In the genomic region with DNA sequence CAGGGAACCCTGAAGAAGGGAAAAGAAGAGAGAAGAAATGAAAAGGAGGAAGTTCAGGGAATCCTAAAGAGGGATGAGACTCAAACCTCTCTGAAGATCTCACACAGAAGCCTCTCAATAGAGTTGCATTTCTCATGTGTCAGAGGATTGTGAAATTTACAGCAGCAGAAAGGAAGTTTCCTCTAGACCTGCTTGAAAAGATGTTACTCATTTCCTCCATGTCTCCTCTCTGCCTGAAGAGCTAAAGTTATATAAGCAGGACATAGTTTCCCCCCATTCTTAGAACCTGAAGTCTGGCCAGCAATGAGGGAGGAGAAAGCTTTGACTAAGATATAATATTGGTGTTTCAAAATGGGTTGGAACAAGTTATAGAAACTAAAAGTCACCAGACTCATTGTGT, we compare ENCODE assay signal across 18 cellular contexts.
DNase-seq lines count a peak whose midpoint lies in the region; TF ChIP-seq lines count a peak whose summit lies in the region.
"Had no signal": no experiment of that assay in that cellular context is flagged by ENCODE, and none has a peak within 500 bp of the region (broad histone marks: within the 10 kb centered on the region; RNA-seq: fewer than 3 reads in every experiment).

No MANE protein-coding gene starts in this region.

- H3K9me2 ChIP-seq in GM23248 (ENCODE audit: insufficient read depth): no peaks in the 10 kb centered on the region

- H3K27me3 ChIP-seq in GM23248 (replicated peaks; ENCODE audit: insufficient read depth) (no peaks in the 10 kb centered on the region), brain microvascular endothelial cell (replicated peaks) (no peaks in the 10 kb centered on the region)
- H3K27me3 ChIP-seq: SJSA1 had no signal

- peaks cover 5% of the 10 kb centered on the region; the same call in 1 of the 2 replicates for H3F3A ChIP-seq in GM23248 (ENCODE audit: insufficient read depth)

- H3K79me2 ChIP-seq in GM23248 (ENCODE audit: insufficient read depth): no peaks in the 10 kb centered on the region
- H3K79me2 ChIP-seq: parathyroid adenoma had no signal

- H2AFZ ChIP-seq in GM23248: no peak overlapping the region
- H2AFZ ChIP-seq: parathyroid adenoma had no signal

- DNase-seq in GM23248 (peak; percentile 59), NOMO-1 treated with dmso at 0.1 percent for 144 hours (lab: John Stamatoyannopoulos, UW; ENCODE audit: unreplicated experiment) (peak; percentile 47), cardiac fibroblast (ENCODE audit: low read depth in 2 of 2) (peak; percentile 33 to 63), renal cortical epithelial cell (ENCODE audit: low read depth) (peak; percentile 8), COR-L47 (lab: John Stamatoyannopoulos, UW) (no peak), brain microvascular endothelial cell (no peak), AG08396 (ENCODE audit: low spot score) (no peak)
- DNase-seq: activated naive CD4-positive, alpha-beta T cell; activated T-cell treated with anti-CD3 and anti-CD28 coated beads for 4 hours; naive thymus-derived CD4-positive, alpha-beta T cell; NCI-H187 treated with DMSO at 0.1 percent for 48 hours; NCI-H510A had no signal

- H3K36me3 ChIP-seq in GM23248 (ENCODE audit: low read depth): no peaks in the 10 kb centered on the region
- H3K36me3 ChIP-seq in brain microvascular endothelial cell (replicated peaks): no peaks in the 10 kb centered on the region
- H3K36me3 ChIP-seq: SJSA1 had no signal

- no peak overlapping the region for H3K9ac ChIP-seq in GM23248
- H3K9ac ChIP-seq: parathyroid adenoma had no signal

- no peak overlapping the region for H3K4me3 ChIP-seq in GM23248
- no peak overlapping the region for H3K4me3 ChIP-seq in cardiac fibroblast (replicated peaks in 1 of 2; ENCODE audit: low read depth in 2 of 2, low read length in 2 of 2)
- no peak overlapping the region for H3K4me3 ChIP-seq in brain microvascular endothelial cell (ENCODE audit: low read depth, low read length)
- H3K4me3 ChIP-seq: lung, SJSA1, smooth muscle cell had no signal

- H3K4me2 ChIP-seq in GM23248 (ENCODE audit: unreplicated experiment): no peak overlapping the region
- H3K4me2 ChIP-seq: smooth muscle cell had no signal

- in situ Hi-C loops in GM23248 (cut with MboI): no loop called here
- in situ Hi-C loops in brain microvascular endothelial cell (cut with HindIII; ENCODE audit: low pct_ligation_motif_present, low sequenced_read_pairs): no loop called here

- TF ChIP-seq CTCF in cardiac fibroblast (IDR thresholded peaks at IDR 0.05; ENCODE audit: low read depth, low read length): no peak
- no peak for TF ChIP-seq CTCF in brain microvascular endothelial cell (IDR thresholded peaks at IDR 0.05; ENCODE audit: low read depth, low read length, missing control alignments)

- H3K9me3 ChIP-seq in GM23248 (ENCODE audit: low read depth): no peaks in the 10 kb centered on the region
- H3K9me3 ChIP-seq: SJSA1 had no signal

- no peaks in the 10 kb centered on the region for H4K20me1 ChIP-seq in GM23248 (ENCODE audit: insufficient read depth)

- H3K27ac ChIP-seq in GM23248 (no peak overlapping the region), brain microvascular endothelial cell (no peak overlapping the region)
- H3K27ac ChIP-seq: C4-2B, epithelial cell of prostate, parathyroid adenoma, SJSA1 had no signal

- peaks cover 7% of the 10 kb centered on the region; the same call in 1 of the 2 replicates for H3K4me1 ChIP-seq in GM23248 (ENCODE audit: insufficient read depth)
- H3K4me1 ChIP-seq: parathyroid adenoma, SJSA1 had no signal

Comparison
In these comparisons a context has a peak if more than half of its experiments do, and no peak if none do; other contexts are left out.
1. DNase-seq: peak in GM23248 (single experiment), NOMO-1 treated with dmso at 0.1 percent for 144 hours (single experiment), cardiac fibroblast (2 of 2) and renal cortical epithelial cell (single experiment); none in COR-L47 (single experiment), brain microvascular endothelial cell (single experiment) and AG08396 (single experiment).